Comparison of ENCODE assay signal across 1 cellular context in the genomic region with DNA sequence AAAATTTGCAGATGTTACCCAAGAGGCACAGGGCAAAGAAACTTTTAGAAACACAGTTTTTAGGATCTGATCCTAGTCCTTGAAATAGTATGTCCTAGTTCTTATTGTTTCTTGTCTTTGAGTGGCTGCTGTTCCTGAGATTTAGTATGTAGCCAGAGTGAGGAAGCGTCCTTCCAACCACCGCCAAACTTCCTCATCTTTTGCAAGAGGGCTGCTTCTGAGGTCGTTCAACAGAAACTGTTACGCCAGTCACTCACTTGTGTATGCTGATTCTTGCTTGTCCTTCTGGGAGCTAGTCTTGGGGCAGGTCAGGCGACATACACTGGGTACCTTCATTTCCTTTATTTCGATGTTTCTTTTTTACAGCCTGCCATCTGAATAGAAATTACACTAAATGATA.
TF ChIP-seq lines count a peak whose summit lies in the region.

No MANE protein-coding gene starts in this region.

TF ChIP-seq in WTC11, 78 proteins besides CTCF, POLR2A, EP300 and RAD21 (continued from another document):
- TF ChIP-seq, protein P1, sequence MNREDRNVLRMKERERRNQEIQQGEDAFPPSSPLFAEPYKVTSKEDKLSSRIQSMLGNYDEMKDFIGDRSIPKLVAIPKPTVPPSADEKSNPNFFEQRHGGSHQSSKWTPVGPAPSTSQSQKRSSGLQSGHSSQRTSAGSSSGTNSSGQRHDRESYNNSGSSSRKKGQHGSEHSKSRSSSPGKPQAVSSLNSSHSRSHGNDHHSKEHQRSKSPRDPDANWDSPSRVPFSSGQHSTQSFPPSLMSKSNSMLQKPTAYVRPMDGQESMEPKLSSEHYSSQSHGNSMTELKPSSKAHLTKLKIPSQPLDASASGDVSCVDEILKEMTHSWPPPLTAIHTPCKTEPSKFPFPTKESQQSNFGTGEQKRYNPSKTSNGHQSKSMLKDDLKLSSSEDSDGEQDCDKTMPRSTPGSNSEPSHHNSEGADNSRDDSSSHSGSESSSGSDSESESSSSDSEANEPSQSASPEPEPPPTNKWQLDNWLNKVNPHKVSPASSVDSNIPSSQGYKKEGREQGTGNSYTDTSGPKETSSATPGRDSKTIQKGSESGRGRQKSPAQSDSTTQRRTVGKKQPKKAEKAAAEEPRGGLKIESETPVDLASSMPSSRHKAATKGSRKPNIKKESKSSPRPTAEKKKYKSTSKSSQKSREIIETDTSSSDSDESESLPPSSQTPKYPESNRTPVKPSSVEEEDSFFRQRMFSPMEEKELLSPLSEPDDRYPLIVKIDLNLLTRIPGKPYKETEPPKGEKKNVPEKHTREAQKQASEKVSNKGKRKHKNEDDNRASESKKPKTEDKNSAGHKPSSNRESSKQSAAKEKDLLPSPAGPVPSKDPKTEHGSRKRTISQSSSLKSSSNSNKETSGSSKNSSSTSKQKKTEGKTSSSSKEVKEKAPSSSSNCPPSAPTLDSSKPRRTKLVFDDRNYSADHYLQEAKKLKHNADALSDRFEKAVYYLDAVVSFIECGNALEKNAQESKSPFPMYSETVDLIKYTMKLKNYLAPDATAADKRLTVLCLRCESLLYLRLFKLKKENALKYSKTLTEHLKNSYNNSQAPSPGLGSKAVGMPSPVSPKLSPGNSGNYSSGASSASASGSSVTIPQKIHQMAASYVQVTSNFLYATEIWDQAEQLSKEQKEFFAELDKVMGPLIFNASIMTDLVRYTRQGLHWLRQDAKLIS (CRISPR knock-in tag; IDR thresholded peaks at IDR 0.05; ENCODE audit: borderline replicate concordance), result no peak
